Comparison of ENCODE assay signal across 25 cellular contexts in the genomic region with DNA sequence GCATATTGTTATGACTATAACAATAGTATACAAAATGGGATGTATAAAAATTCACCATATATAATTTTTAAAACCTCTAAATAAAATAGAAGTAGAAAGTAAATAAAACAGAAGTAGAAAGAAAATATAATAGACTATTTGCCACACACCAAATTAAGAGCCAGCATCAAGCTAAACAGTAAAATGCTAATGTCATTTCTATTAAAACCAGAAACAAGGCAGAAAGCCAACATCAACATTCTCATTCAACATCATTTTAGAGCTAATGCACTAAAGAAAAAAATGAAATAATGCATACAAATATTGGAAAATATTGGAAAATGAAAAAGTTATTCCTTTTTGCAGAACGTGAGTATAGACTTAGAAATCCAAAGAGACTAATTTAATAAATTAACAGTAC.
"Had no signal": no experiment of that assay in that cellular context is flagged by ENCODE, and none has a peak within 500 bp of the region (broad histone marks: within the 10 kb centered on the region; RNA-seq: fewer than 3 reads in every experiment).

No MANE protein-coding gene starts in this region.

- ATAC-seq: natural killer cell treated with Interleukin-12 subunit alpha and Interleukin-12 subunit beta and Interleukin-15 and Interleukin-18, amount 100 ng/mL, for 72 hours; pancreas; psoas muscle; right cardiac atrium; right lobe of liver; stimulated activated effector memory CD8-positive, alpha-beta T cell treated with anti-CD3 and anti-CD28 coated beads, Interleukin-12 subunit alpha, Interleukin-12 subunit beta, amount 100 ng/mL, for 72 hours; stimulated activated naive B cell treated with anti-CD40 and anti-IgM and Interleukin-4, amounts not matched to agents 10 μg/mL and 1 μg/mL and 100 μg/mL, for 72 hours had no signal

- H3K27me3 ChIP-seq: neutrophil, pancreas, right lobe of liver, sigmoid colon, stomach, thyroid gland, tibial nerve, upper lobe of left lung, vagina had no signal

- H3K27ac ChIP-seq: neutrophil, pancreas, psoas muscle, right lobe of liver, sigmoid colon, stomach, thoracic aorta, thyroid gland, upper lobe of left lung, vagina had no signal

- H3K9me3 ChIP-seq: neutrophil, pancreas, psoas muscle, right lobe of liver, sigmoid colon, stomach, thoracic aorta, thyroid gland, tibial nerve, upper lobe of left lung, vagina had no signal

- H3K4me1 ChIP-seq: pancreas, psoas muscle, sigmoid colon, stomach, thyroid gland, upper lobe of left lung, vagina had no signal

- DNase-seq: nephron progenitor cell; nucleus accumbens; pancreas; psoas muscle; right cardiac atrium; right lobe of liver; sigmoid colon; small intestine; stimulated activated CD4-positive, alpha-beta T cell treated with anti-CD3 and anti-CD28 coated beads, Interleukin-15, amount 100 ng/mL, for 24 hours; stimulated activated CD4-positive, alpha-beta T cell treated with anti-CD3 and anti-CD28 coated beads, Interleukin-2, amount 100 ng/mL, for 24 hours; stimulated activated CD4-positive, alpha-beta T cell treated with anti-CD3 and anti-CD28 coated beads, Interleukin-2, amount 100 ng/mL, for 48 hours; stimulated activated CD4-positive, alpha-beta T cell treated with anti-CD3 and anti-CD28 coated beads, Interleukin-4, amount 100 ng/mL, for 24 hours; stimulated activated naive B cell treated with anti-CD40 and anti-IgM and Interleukin-4, amounts not matched to agents 10 μg/mL and 1 μg/mL and 100 μg/mL, for 72 hours; stimulated activated naive CD4-positive, alpha-beta T cell treated with Interleukin-2 at 50 U/mL for 16 hours; stomach; thyroid gland; trophoblast cell; upper lobe of left lung had no signal

- FAIRE-seq: pancreas, urothelium cell line had no signal

- H3K36me3 ChIP-seq: neutrophil, pancreas, right lobe of liver, sigmoid colon, stomach, thoracic aorta, thyroid gland, tibial nerve, upper lobe of left lung, vagina had no signal

- H3K4me3 ChIP-seq: pancreas, psoas muscle, right lobe of liver, sigmoid colon, stomach, thoracic aorta, thyroid gland, tibial nerve, upper lobe of left lung, vagina had no signal
